Comparison of ENCODE assay signal across 4 cellular contexts in genomic region chr19:5587071-5587455, GRCh38.
TF ChIP-seq lines count a peak whose summit lies in the region.

No MANE protein-coding gene starts in this region.

TF ChIP-seq in SK-N-SH, 30 proteins besides CTCF, POLR2A, EP300 and RAD21:
- TF ChIP-seq, protein P1, sequence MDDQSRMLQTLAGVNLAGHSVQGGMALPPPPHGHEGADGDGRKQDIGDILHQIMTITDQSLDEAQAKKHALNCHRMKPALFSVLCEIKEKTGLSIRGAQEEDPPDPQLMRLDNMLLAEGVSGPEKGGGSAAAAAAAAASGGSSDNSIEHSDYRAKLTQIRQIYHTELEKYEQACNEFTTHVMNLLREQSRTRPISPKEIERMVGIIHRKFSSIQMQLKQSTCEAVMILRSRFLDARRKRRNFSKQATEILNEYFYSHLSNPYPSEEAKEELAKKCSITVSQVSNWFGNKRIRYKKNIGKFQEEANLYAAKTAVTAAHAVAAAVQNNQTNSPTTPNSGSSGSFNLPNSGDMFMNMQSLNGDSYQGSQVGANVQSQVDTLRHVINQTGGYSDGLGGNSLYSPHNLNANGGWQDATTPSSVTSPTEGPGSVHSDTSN (IDR thresholded peaks at IDR 0.05): no peak
- TF ChIP-seq FOXJ3 (CRISPR knock-in tag; IDR thresholded peaks at IDR 0.05) (no peak), EZH2phosphoT487 (IDR thresholded peaks at IDR 0.05; ENCODE audit: borderline replicate concordance, low read depth) (no peak), ZBTB33 (IDR thresholded peaks at IDR 0.05; ENCODE audit: borderline replicate concordance, low read depth) (no peak), RFX5 (IDR thresholded peaks at IDR 0.05; ENCODE audit: low read length) (no peak)
- TF ChIP-seq, protein P2, sequence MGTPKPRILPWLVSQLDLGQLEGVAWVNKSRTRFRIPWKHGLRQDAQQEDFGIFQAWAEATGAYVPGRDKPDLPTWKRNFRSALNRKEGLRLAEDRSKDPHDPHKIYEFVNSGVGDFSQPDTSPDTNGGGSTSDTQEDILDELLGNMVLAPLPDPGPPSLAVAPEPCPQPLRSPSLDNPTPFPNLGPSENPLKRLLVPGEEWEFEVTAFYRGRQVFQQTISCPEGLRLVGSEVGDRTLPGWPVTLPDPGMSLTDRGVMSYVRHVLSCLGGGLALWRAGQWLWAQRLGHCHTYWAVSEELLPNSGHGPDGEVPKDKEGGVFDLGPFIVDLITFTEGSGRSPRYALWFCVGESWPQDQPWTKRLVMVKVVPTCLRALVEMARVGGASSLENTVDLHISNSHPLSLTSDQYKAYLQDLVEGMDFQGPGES (IDR thresholded peaks at IDR 0.05; ENCODE audit: low read depth, low read length): no peak

TF ChIP-seq in SK-N-SH treated with all-trans-retinoic acid at 6 μM for 48 hours, 23 proteins besides CTCF, POLR2A, EP300 and RAD21:
- TF ChIP-seq, protein P3, sequence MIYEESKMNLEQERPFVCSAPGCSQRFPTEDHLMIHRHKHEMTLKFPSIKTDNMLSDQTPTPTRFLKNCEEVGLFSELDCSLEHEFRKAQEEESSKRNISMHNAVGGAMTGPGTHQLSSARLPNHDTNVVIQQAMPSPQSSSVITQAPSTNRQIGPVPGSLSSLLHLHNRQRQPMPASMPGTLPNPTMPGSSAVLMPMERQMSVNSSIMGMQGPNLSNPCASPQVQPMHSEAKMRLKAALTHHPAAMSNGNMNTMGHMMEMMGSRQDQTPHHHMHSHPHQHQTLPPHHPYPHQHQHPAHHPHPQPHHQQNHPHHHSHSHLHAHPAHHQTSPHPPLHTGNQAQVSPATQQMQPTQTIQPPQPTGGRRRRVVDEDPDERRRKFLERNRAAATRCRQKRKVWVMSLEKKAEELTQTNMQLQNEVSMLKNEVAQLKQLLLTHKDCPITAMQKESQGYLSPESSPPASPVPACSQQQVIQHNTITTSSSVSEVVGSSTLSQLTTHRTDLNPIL (CRISPR knock-in tag; IDR thresholded peaks at IDR 0.05; ENCODE audit: low read depth): no peak
- no peak for TF ChIP-seq ZNF8 (CRISPR knock-in tag; IDR thresholded peaks at IDR 0.05)
- no peak for TF ChIP-seq RARB (CRISPR knock-in tag; IDR thresholded peaks at IDR 0.05)
- no peak for TF ChIP-seq ZFP30 (CRISPR knock-in tag; IDR thresholded peaks at IDR 0.05)
- TF ChIP-seq ZC3H10 (CRISPR knock-in tag; IDR thresholded peaks at IDR 0.05): no peak
- TF ChIP-seq, protein P4, sequence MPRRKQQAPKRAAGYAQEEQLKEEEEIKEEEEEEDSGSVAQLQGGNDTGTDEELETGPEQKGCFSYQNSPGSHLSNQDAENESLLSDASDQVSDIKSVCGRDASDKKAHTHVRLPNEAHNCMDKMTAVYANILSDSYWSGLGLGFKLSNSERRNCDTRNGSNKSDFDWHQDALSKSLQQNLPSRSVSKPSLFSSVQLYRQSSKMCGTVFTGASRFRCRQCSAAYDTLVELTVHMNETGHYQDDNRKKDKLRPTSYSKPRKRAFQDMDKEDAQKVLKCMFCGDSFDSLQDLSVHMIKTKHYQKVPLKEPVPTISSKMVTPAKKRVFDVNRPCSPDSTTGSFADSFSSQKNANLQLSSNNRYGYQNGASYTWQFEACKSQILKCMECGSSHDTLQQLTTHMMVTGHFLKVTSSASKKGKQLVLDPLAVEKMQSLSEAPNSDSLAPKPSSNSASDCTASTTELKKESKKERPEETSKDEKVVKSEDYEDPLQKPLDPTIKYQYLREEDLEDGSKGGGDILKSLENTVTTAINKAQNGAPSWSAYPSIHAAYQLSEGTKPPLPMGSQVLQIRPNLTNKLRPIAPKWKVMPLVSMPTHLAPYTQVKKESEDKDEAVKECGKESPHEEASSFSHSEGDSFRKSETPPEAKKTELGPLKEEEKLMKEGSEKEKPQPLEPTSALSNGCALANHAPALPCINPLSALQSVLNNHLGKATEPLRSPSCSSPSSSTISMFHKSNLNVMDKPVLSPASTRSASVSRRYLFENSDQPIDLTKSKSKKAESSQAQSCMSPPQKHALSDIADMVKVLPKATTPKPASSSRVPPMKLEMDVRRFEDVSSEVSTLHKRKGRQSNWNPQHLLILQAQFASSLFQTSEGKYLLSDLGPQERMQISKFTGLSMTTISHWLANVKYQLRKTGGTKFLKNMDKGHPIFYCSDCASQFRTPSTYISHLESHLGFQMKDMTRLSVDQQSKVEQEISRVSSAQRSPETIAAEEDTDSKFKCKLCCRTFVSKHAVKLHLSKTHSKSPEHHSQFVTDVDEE (CRISPR knock-in tag; IDR thresholded peaks at IDR 0.05): no peak

TF ChIP-seq in HCT116, 20 proteins besides CTCF, POLR2A, EP300 and RAD21:
- TF ChIP-seq ELF1 (IDR thresholded peaks at IDR 0.05; ENCODE audit: borderline replicate concordance, low read depth): no peak
- TF ChIP-seq ZBTB33 (IDR thresholded peaks at IDR 0.05; ENCODE audit: extremely low read depth, insufficient replicate concordance, low read length): no peak
- TF ChIP-seq ATF3 (IDR thresholded peaks at IDR 0.05): no peak
- TF ChIP-seq SIN3A (IDR thresholded peaks at IDR 0.05; ENCODE audit: low read depth): no peak
- no peak for TF ChIP-seq SRF (IDR thresholded peaks at IDR 0.05; ENCODE audit: low read depth)
- TF ChIP-seq CEBPB (IDR thresholded peaks at IDR 0.05; ENCODE audit: low read depth): no peak
- no peak for TF ChIP-seq REST (IDR thresholded peaks at IDR 0.05; ENCODE audit: low read depth)
- TF ChIP-seq POLR2AphosphoS5 (IDR thresholded peaks at IDR 0.05; ENCODE audit: low read depth, low read length): no peak
- TF ChIP-seq JUND (IDR thresholded peaks at IDR 0.05): no peak
- no peak for TF ChIP-seq MAX (IDR thresholded peaks at IDR 0.05)
- no peak for TF ChIP-seq TCF7L2 (IDR thresholded peaks at IDR 0.05; ENCODE audit: borderline replicate concordance, extremely low read depth, insufficient read depth, insufficient read length)
- TF ChIP-seq EGR1 (IDR thresholded peaks at IDR 0.05; ENCODE audit: low read depth): no peak
- no peak for TF ChIP-seq YY1 (IDR thresholded peaks at IDR 0.05; ENCODE audit: extremely low read depth, insufficient replicate concordance, low read depth, low read length)
- TF ChIP-seq ZNF274 (IDR thresholded peaks at IDR 0.05; ENCODE audit: low read depth, low read length): no peak
- TF ChIP-seq SP1 (IDR thresholded peaks at IDR 0.05; ENCODE audit: low read depth): no peak
- TF ChIP-seq EZH2 (IDR thresholded peaks at IDR 0.05): no peak
- TF ChIP-seq EZH2phosphoT487 (IDR thresholded peaks at IDR 0.05; ENCODE audit: borderline replicate concordance): no peak
- no peak for TF ChIP-seq CBX3 (IDR thresholded peaks at IDR 0.05; ENCODE audit: low read depth)

TF ChIP-seq in GM12878, 131 proteins besides CTCF, POLR2A, EP300 and RAD21:
- no peak for TF ChIP-seq MAX (IDR thresholded peaks at IDR 0.05; ENCODE audit: low read depth, low read length)
- TF ChIP-seq NFXL1 (IDR thresholded peaks at IDR 0.05; ENCODE audit: borderline replicate concordance): no peak
- no peak for TF ChIP-seq NR2C2 (IDR thresholded peaks at IDR 0.05; ENCODE audit: borderline replicate concordance, control insufficient read depth, insufficient read length, low read depth)
- no peak for TF ChIP-seq CREM (IDR thresholded peaks at IDR 0.05; ENCODE audit: low read depth)
- no peak for TF ChIP-seq SPI1 (IDR thresholded peaks at IDR 0.05; ENCODE audit: borderline replicate concordance, insufficient read depth, low read depth, low read length)
- TF ChIP-seq SP1 (IDR thresholded peaks at IDR 0.05; ENCODE audit: low read depth, low read length): no peak
- no peak for TF ChIP-seq ATF7 (IDR thresholded peaks at IDR 0.05; ENCODE audit: low read depth)
- no peak for TF ChIP-seq MXI1 (IDR thresholded peaks at IDR 0.05; ENCODE audit: low read depth, low read length)
- no peak for TF ChIP-seq SMARCA5 (IDR thresholded peaks at IDR 0.05)
- no peak for TF ChIP-seq GABPA (IDR thresholded peaks at IDR 0.05; ENCODE audit: low read depth)
- TF ChIP-seq HDAC6 (IDR thresholded peaks at IDR 0.05; ENCODE audit: unreplicated experiment): no peak
- no peak for TF ChIP-seq RUNX3 (IDR thresholded peaks at IDR 0.05; ENCODE audit: low read length)
- no peak for TF ChIP-seq NR2C1 (IDR thresholded peaks at IDR 0.05)
- no peak for TF ChIP-seq ZNF384 (IDR thresholded peaks at IDR 0.05; ENCODE audit: borderline replicate concordance, low read depth, low read length)
- no peak for TF ChIP-seq FOXK2 (IDR thresholded peaks at IDR 0.05)
